In genomic region chr22:27776410-27776958, GRCh38 we compare ENCODE assay signal across 12 cellular contexts. TPM values are rescaled to one million over a fixed set of nuclear protein-coding genes. Genes with fewer than 3 reads are reported as not detected.
DNase-seq lines count a peak whose midpoint lies in the region; ATAC-seq and TF ChIP-seq lines count a peak whose summit lies in the region.
"Had no signal": no experiment of that assay in that cellular context is flagged by ENCODE, and none has a peak within 500 bp of the region (broad histone marks: within the 10 kb centered on the region; RNA-seq: fewer than 3 reads in every experiment).

No MANE protein-coding gene starts in this region.

- peak overlapping the region; percentile 65 for H3K4me3 ChIP-seq in adipocyte (ENCODE audit: low read length)
- peak overlapping the region in 1 of 2 donors; percentile 5 for H3K4me3 ChIP-seq in right atrium auricular region
- no peak overlapping the region for H3K4me3 ChIP-seq in body of pancreas
- H3K4me3 ChIP-seq in lower leg skin (ENCODE audit: low read depth, poor library complexity, severe bottlenecking), result no peak overlapping the region

- TF ChIP-seq POLR2A in body of pancreas (IDR thresholded peaks at IDR 0.05) (no peak), lower leg skin (IDR thresholded peaks at IDR 0.05) (no peak)

- H3K36me3 ChIP-seq in adipocyte (ENCODE audit: control insufficient read depth, insufficient read depth, low read length, severe bottlenecking) (no peaks in the 10 kb centered on the region), right atrium auricular region (no peaks in the 10 kb centered on the region), body of pancreas (replicated peaks in 1 of 2; ENCODE audit: insufficient read depth in 1 of 2, low read depth in 2 of 2) (no peaks in the 10 kb centered on the region)

- H3K9me3 ChIP-seq in adipocyte (ENCODE audit: control insufficient read depth, low read length) (peaks cover 4% of the 10 kb centered on the region), right atrium auricular region (peaks cover 0 to 7% of the 10 kb centered on the region in 2 donors), body of pancreas (no peaks in the 10 kb centered on the region)

- peak; percentile 84 for DNase-seq in AG20443 (ENCODE audit: low spot score)
- peak; percentile 68 for DNase-seq in adipocyte (ENCODE audit: low read depth)
- no peak for DNase-seq in right atrium auricular region (ENCODE audit: low spot score)
- no peak for DNase-seq in sciatic nerve (ENCODE audit: low spot score)
- DNase-seq in NCI-H146 treated with DMSO at 0.1 percent for 48 hours (lab: John Stamatoyannopoulos, UW; ENCODE audit: unreplicated experiment), result no peak
- DNase-seq in body of pancreas, result no peak
- no peak for DNase-seq in lower leg skin (ENCODE audit: low spot score in 2 of 2)
- DNase-seq: activated naive CD8-positive, alpha-beta T cell treated with anti-CD3 and anti-CD28 coated beads, Interleukin-2, amount 10 ng/mL, durations not matched to agents 7 days and 5 days; effector CD4-positive, alpha-beta T cell; Karpas-422; NCI-H2171 had no signal

- H3K9ac ChIP-seq in adipocyte (ENCODE audit: low read length), result peak overlapping the region; percentile 86

- ATAC-seq in sciatic nerve (peak; percentile 48), GM18861 (IDR thresholded peaks at IDR 0.05; ENCODE audit: unreplicated experiment) (no peak), body of pancreas (no peak)

- peaks cover 42% of the 10 kb centered on the region for H3K4me1 ChIP-seq in adipocyte (ENCODE audit: control insufficient read depth, insufficient read depth, low read length)
- H3K4me1 ChIP-seq in right atrium auricular region, result peaks cover 0 to 49% of the 10 kb centered on the region in 2 donors
- H3K4me1 ChIP-seq in body of pancreas, result no peaks in the 10 kb centered on the region

- no peak for TF ChIP-seq CTCF in right atrium auricular region (IDR thresholded peaks at IDR 0.05)
- TF ChIP-seq CTCF in body of pancreas (IDR thresholded peaks at IDR 0.05), result no peak
- no peak for TF ChIP-seq CTCF in lower leg skin (IDR thresholded peaks at IDR 0.05)

- H3K27me3 ChIP-seq in adipocyte (replicated peaks; ENCODE audit: control insufficient read depth, insufficient read depth, low read length) (no peaks in the 10 kb centered on the region), right atrium auricular region (no peaks in the 10 kb centered on the region), body of pancreas (no peaks in the 10 kb centered on the region)

- 56 to 57% methylated on average over 12 of the region's 12 CpGs for WGBS in body of pancreas, 2 donors
- WGBS in lower leg skin, 2 donors, result 37 to 38% methylated on average over 12 of the region's 12 CpGs

- intact Hi-C loops in sciatic nerve (cut with DNase I), result no loop called here
- intact Hi-C loops in body of pancreas (cut with DNase I), result no loop called here
- intact Hi-C loops in lower leg skin (cut with DNase I; ENCODE audit: low total_unique reads), result no loop called here

- H3K27ac ChIP-seq in right atrium auricular region, result peak overlapping the region; percentile 65 to 69
- no peak overlapping the region for H3K27ac ChIP-seq in body of pancreas

RNA-seq across cellular contexts. Expression of gene MN1, which starts 25.1 kb away (rescaled TPM):
- total RNA-seq in right atrium auricular region, result 10 to 100 TPM; 13.0 to 14.3 TPM
- 10.4 TPM for total RNA-seq in sciatic nerve
- total RNA-seq in body of pancreas, result 1 to 10 TPM; 1.0 to 5.6 TPM
- total RNA-seq in lower leg skin, result 1 to 10 TPM; 1.7 to 7.0 (median 2.4) TPM

Comparison
In these comparisons a context has a peak if more than half of its experiments do, and no peak if none do; other contexts are left out.
1. DNase-seq: peak in AG20443 (single experiment) and adipocyte (single experiment); none in right atrium auricular region (single experiment), sciatic nerve (single experiment), NCI-H146 treated with DMSO at 0.1 percent for 48 hours (single experiment), body of pancreas (0 of 4) and lower leg skin (0 of 2).
2. H3K27ac ChIP-seq: peak in right atrium auricular region (2 of 2); none in body of pancreas (0 of 4).